In the genomic region with DNA sequence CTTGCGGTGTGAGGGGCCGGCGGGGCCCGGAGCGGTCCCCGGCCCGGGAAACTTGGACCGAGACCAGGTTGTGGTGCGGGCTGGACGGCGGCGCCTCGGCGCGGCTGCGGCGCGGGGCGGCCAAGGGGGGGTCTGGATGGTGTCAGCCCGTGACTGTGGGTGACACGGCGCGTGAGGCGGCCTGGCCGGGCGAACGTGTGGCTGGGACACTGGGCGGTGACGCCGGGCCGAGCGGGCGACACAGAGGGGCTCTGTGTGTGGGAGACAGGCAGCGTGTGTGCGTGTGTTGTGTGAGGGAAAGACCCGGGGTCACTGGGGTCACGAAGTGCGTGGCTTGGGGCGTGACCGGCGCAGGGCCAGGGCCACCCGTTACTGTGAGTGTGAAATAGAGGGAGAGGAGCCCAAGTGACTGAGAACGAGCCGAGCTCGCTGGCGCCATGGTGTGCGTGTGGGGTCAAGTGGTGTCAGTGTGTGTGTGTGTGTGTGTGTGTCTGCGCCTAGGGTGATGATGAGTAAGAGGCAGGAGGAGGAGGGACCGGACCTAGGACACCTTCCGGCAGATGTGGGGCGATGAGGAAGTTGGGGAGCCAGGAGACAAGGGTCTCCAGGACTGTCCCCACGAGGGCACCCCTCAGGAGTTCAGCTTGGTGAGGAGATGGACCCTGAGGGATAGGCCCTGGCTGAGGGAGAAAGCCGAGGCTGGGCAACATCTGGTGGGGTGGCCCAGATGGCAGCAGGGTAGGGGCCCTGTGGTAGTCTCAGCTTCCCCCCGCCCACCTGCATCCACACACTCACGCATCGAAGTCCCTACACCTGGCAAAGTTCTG, we compare ENCODE assay signal across 8 cellular contexts. TPM values are rescaled to one million over a fixed set of nuclear protein-coding genes. Genes with fewer than 3 reads are reported as not detected.
DNase-seq lines count a peak whose midpoint lies in the region; ATAC-seq and TF ChIP-seq lines count a peak whose summit lies in the region.

No MANE protein-coding gene starts in this region.

- in situ Hi-C loops in G401 (cut with HindIII; ENCODE audit: low sequenced_read_pairs): no loop called here

- H3K9ac ChIP-seq in mesendoderm (ENCODE audit: low read length): peak overlapping the region; percentile 91

- DNase-seq in GM12865 (ENCODE audit: low read depth): peak; percentile 91
- DNase-seq in NCI-H526 treated with DMSO at 0.1 percent for 48 hours (lab: John Stamatoyannopoulos, UW): peak; percentile 10
- peak; percentile 78 for DNase-seq in activated CD4-positive, alpha-beta memory T cell treated with anti-CD3 and anti-CD28 coated beads, Interleukin-2, amount 10 ng/mL, durations not matched to agents 7 days and 5 days
- peak; percentile 33 for DNase-seq in effector CD8-positive, alpha-beta T cell (lab: John Stamatoyannopoulos, UW)
- peak; percentile 74 for DNase-seq in mesendoderm
- DNase-seq in stimulated activated CD8-positive, alpha-beta memory T cell treated with anti-CD3 and anti-CD28 coated beads, Interleukin-15, amount 100 ng/mL, for 24 hours (ENCODE audit: low read depth): peak; percentile 39
- no peak for DNase-seq in G401 (ENCODE audit: low spot score)

- H3K27ac Mint-ChIP-seq in activated CD4-positive, alpha-beta memory T cell treated with anti-CD3 and anti-CD28 coated beads, Interleukin-2, amount 10 ng/mL, durations not matched to agents 7 days and 5 days: peak overlapping the region; percentile 94

- no peak overlapping the region for H4K5ac ChIP-seq in mesendoderm (ENCODE audit: low read length)

- H3K79me1 ChIP-seq in mesendoderm (ENCODE audit: low read length): peaks cover 19% of the 10 kb centered on the region

- peak overlapping the region; percentile 94 for H3K4me3 Mint-ChIP-seq in activated CD4-positive, alpha-beta memory T cell treated with anti-CD3 and anti-CD28 coated beads, Interleukin-2, amount 10 ng/mL, durations not matched to agents 7 days and 5 days

- H3K4me1 ChIP-seq in mesendoderm (ENCODE audit: control insufficient read depth, low read depth, low read length): no peaks in the 10 kb centered on the region

- H3K4me1 Mint-ChIP-seq in activated CD4-positive, alpha-beta memory T cell treated with anti-CD3 and anti-CD28 coated beads, Interleukin-2, amount 10 ng/mL, durations not matched to agents 7 days and 5 days: peaks cover 49% of the 10 kb centered on the region

- no peak overlapping the region for H2BK15ac ChIP-seq in mesendoderm (replicated peaks; ENCODE audit: low read depth)

- H2BK120ac ChIP-seq in mesendoderm (ENCODE audit: low read depth, low read length): no peak overlapping the region

- H3K4ac ChIP-seq in mesendoderm (ENCODE audit: low read depth, low read length): no peak overlapping the region

- H3K79me2 ChIP-seq in mesendoderm (ENCODE audit: control insufficient read depth, insufficient read depth, low read length): peaks cover 2% of the 10 kb centered on the region

- no peaks in the 10 kb centered on the region for H3K27me3 ChIP-seq in mesendoderm (ENCODE audit: insufficient read depth, low read length, poor library complexity)

- peak; percentile 20 for ATAC-seq in HG02759 (IDR thresholded peaks at IDR 0.05; ENCODE audit: unreplicated experiment)

- no peaks in the 10 kb centered on the region for H3K27me3 Mint-ChIP-seq in activated CD4-positive, alpha-beta memory T cell treated with anti-CD3 and anti-CD28 coated beads, Interleukin-2, amount 10 ng/mL, durations not matched to agents 7 days and 5 days

- H3K36me3 ChIP-seq in mesendoderm (ENCODE audit: control insufficient read depth, insufficient read depth, low read length): no peaks in the 10 kb centered on the region

- CTCF ChIA-PET in activated CD4-positive, alpha-beta memory T cell treated with anti-CD3 and anti-CD28 coated beads, Interleukin-2, amount 10 ng/mL, durations not matched to agents 7 days and 5 days (lab: Charles Lee): interaction anchor here (1.3 to 2.0 kb wide), 2 partner anchors 10 to 26 kb away, joined by 4 to 13 read pairs; no protein-coding TSS in a partner anchor

- POLR2A ChIA-PET in activated CD4-positive, alpha-beta memory T cell treated with anti-CD3 and anti-CD28 coated beads, Interleukin-2, amount 10 ng/mL, durations not matched to agents 7 days and 5 days (lab: Charles Lee): interaction anchor here (0.8 to 2.3 kb wide), 9 partner anchors 8 to 384 kb away, joined by 3 to 12 read pairs (median 5); a partner anchor contains a TSS

- H3K4me3 ChIP-seq in GM12865 (ENCODE audit: low read depth, low read length) (peak overlapping the region; percentile 76), mesendoderm (ENCODE audit: low read length) (peak overlapping the region; percentile 86)

- TF ChIP-seq CTCF in GM12865 (IDR thresholded peaks at IDR 0.05; ENCODE audit: insufficient read depth, low read depth, low read length, missing control alignments): no peak

- peak overlapping the region; percentile 61 for H3K23ac ChIP-seq in mesendoderm (ENCODE audit: low read length)

- H2BK5ac ChIP-seq in mesendoderm (ENCODE audit: low read length): no peak overlapping the region

- no CpG with 5 or more reads among the region's 56 CpGs for WGBS in mesendoderm (ENCODE audit: extremely low coverage, insufficient coverage, low lambda C conversion rate)

- H3K18ac ChIP-seq in mesendoderm (ENCODE audit: low read length): peak overlapping the region; percentile 54

- H4K8ac ChIP-seq in mesendoderm (ENCODE audit: low read depth, low read length): no peak overlapping the region

- H3K56ac ChIP-seq in mesendoderm (ENCODE audit: low read length): peak overlapping the region; percentile 93

- no peaks in the 10 kb centered on the region for H3K9me3 Mint-ChIP-seq in activated CD4-positive, alpha-beta memory T cell treated with anti-CD3 and anti-CD28 coated beads, Interleukin-2, amount 10 ng/mL, durations not matched to agents 7 days and 5 days

- H3K4me2 ChIP-seq in mesendoderm (ENCODE audit: low read length): peak overlapping the region; percentile 39

- H2AK5ac ChIP-seq in mesendoderm (ENCODE audit: low read length): no peak overlapping the region

- no peak overlapping the region for H3K27ac ChIP-seq in mesendoderm (ENCODE audit: low read depth, low read length)

- H3K36me3 Mint-ChIP-seq in activated CD4-positive, alpha-beta memory T cell treated with anti-CD3 and anti-CD28 coated beads, Interleukin-2, amount 10 ng/mL, durations not matched to agents 7 days and 5 days (ENCODE audit: low read depth): peaks cover 13% of the 10 kb centered on the region

RNA-seq across cellular contexts. Expression of a gene that starts 0.8 kb away (rescaled TPM):
- 10 to 100 TPM; 26.0 to 27.3 TPM for total RNA-seq in activated CD4-positive, alpha-beta memory T cell treated with anti-CD3 and anti-CD28 coated beads, Interleukin-2, amount 10 ng/mL, durations not matched to agents 7 days and 5 days
- 2.8 TPM for polyA plus RNA-seq in mesendoderm (2013, experiment 1 of 2)
- polyA plus RNA-seq in mesendoderm (2013, experiment 2 of 2): 3.0 TPM
- total RNA-seq in G401 (2014; rRNA removed; shearing (Covaris generic)): 6.2 and 6.7 TPM in 2 replicates
